11 cellular contexts compared by ENCODE assay signal in the genomic region with DNA sequence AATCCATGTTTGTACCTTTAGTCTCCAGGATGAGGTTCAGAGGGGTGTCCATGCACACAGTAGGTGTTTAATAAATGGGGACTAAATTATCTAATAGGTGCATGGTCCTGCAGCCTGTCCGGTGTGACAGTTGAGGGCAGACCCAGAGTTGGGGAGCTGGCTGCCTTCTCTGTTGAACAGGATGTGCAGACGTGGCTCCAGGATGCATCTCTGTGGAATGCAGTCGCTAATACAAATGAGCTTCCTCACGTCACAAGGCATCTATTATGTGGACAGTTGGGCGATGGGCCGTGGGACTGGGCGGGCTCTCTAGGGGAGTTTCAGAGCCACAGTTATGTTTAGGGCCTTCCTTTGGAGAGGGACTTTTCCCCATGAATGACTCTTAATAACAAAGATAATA.
A peak's percentile ranks its signal among the peaks of the same experiment; 100 is the strongest.
DNase-seq lines count a peak whose midpoint lies in the region; ATAC-seq, FAIRE-seq and TF ChIP-seq lines count a peak whose summit lies in the region.
"Had no signal": no experiment of that assay in that cellular context is flagged by ENCODE, and none has a peak within 500 bp of the region (broad histone marks: within the 10 kb centered on the region; RNA-seq: fewer than 3 reads in every experiment).

No MANE protein-coding gene starts in this region.

- peak; percentile 74 for FAIRE-seq in endothelial cell of umbilical vein (lab: Jason Lieb, UNC)

- H3K4me2 ChIP-seq in endothelial cell of umbilical vein (ENCODE audit: insufficient read depth, low read length), result no peak overlapping the region

- H3K36me3 ChIP-seq in endothelial cell of umbilical vein (ENCODE audit: control insufficient read depth in 2 of 2, extremely low read depth in 1 of 2, insufficient read depth in 2 of 2, low read length in 2 of 2), result no peaks in the 10 kb centered on the region
- H3K36me3 ChIP-seq: BE2C had no signal

- peaks cover 5% of the 10 kb centered on the region for H3K4me1 ChIP-seq in endothelial cell of umbilical vein (ENCODE audit: control insufficient read depth, extremely low read depth, insufficient read depth, low read length)
- H3K4me1 ChIP-seq: BE2C had no signal

- peak overlapping the region; percentile 59 for H3K27ac ChIP-seq in endothelial cell of umbilical vein (ENCODE audit: insufficient read depth, low read depth, low read length)

- CTCF ChIA-PET in endothelial cell of umbilical vein (lab: Charles Lee), result interaction anchor here (0.8 to 1.4 kb wide), 7 partner anchors 10 to 79 kb away, joined by 3 to 5 read pairs (median 3); no protein-coding TSS in a partner anchor

- peaks cover 13% of the 10 kb centered on the region for H3K4me1 Mint-ChIP-seq in T-helper 17 cell

- no peak overlapping the region for H3K4me3 Mint-ChIP-seq in T-helper 17 cell

- POLR2A ChIA-PET in endothelial cell of umbilical vein (lab: Charles Lee), result no interaction called here

- no peaks in the 10 kb centered on the region for H3K9me1 ChIP-seq in endothelial cell of umbilical vein (replicated peaks; ENCODE audit: control insufficient read depth, extremely low read depth, insufficient read depth, low read length)

- H3K4me3 ChIP-seq in endothelial cell of umbilical vein (replicated peaks in 1 of 3; ENCODE audit: insufficient read depth in 1 of 3, low read depth in 1 of 3, low read length in 3 of 3), result no peak overlapping the region

- H2AFZ ChIP-seq in endothelial cell of umbilical vein (ENCODE audit: low read depth, low read length), result no peak overlapping the region

- dilution Hi-C loops in endothelial cell of umbilical vein (cut with MboI; ENCODE audit: extremely low pct_ligation_motif_present, low sequenced_read_pairs), result no loop called here

- intact Hi-C loops in endothelial cell of umbilical vein (cut with micrococcal nuclease), result no loop called here

- ATAC-seq in T-helper 17 cell, result no peak
- ATAC-seq in HG02759 (IDR thresholded peaks at IDR 0.05; ENCODE audit: unreplicated experiment), result no peak

- H3K9me3 ChIP-seq in endothelial cell of umbilical vein (replicated peaks; ENCODE audit: control insufficient read depth, insufficient read depth, low read length) (no peaks in the 10 kb centered on the region), T-helper 17 cell (ENCODE audit: control insufficient read depth, low read length, poor library complexity, severe bottlenecking) (no peaks in the 10 kb centered on the region)
- H3K9me3 ChIP-seq: BE2C had no signal

- peaks cover 34% of the 10 kb centered on the region for H3K79me2 ChIP-seq in endothelial cell of umbilical vein (ENCODE audit: control insufficient read depth, insufficient read depth, low read length)

- H3K36me3 Mint-ChIP-seq in T-helper 17 cell (ENCODE audit: low read depth), result peaks cover 4% of the 10 kb centered on the region

- TF ChIP-seq POLR2A in endothelial cell of umbilical vein (IDR thresholded peaks at IDR 0.05; ENCODE audit: low read depth, low read length), result no peak

- H3K27me3 ChIP-seq in endothelial cell of umbilical vein (ENCODE audit: control insufficient read depth in 2 of 2, insufficient read depth in 2 of 2, low read length in 2 of 2), result no peaks in the 10 kb centered on the region
- H3K27me3 ChIP-seq: BE2C had no signal

- no peak for TF ChIP-seq CTCF in endothelial cell of umbilical vein (IDR thresholded peaks at IDR 0.05; ENCODE audit: extremely low read depth in 1 of 2, insufficient read depth in 1 of 2, low read depth in 1 of 2, low read length in 2 of 2)

- no TSS peak for BruUV-seq in endothelial cell of umbilical vein (replicated peaks; lab: Mats Ljungman, UMichigan)

- no peaks in the 10 kb centered on the region for H4K20me1 ChIP-seq in endothelial cell of umbilical vein (replicated peaks; ENCODE audit: control insufficient read depth, extremely low read depth, insufficient read depth, low read length)

- DNase-seq in AG20443 (ENCODE audit: low spot score), result peak; percentile 18
- DNase-seq in NCI-H2227 treated with DMSO at 0.1 percent for 48 hours (lab: John Stamatoyannopoulos, UW), result peak; percentile 73
- peak; percentile 37 for DNase-seq in endothelial cell of umbilical vein (ENCODE audit: low read depth, low spot score)
- peak; percentile 15 for DNase-seq in midbrain (lab: John Stamatoyannopoulos, UW)
- no peak for DNase-seq in T1000 (lab: John Stamatoyannopoulos, UW)
- no peak for DNase-seq in T-helper 17 cell
- no peak for DNase-seq in NCI-H524 treated with DMSO at 0.1 percent for 48 hours (lab: John Stamatoyannopoulos, UW)
- DNase-seq: activated CD4-positive, alpha-beta T cell treated with anti-CD3 and anti-CD28 coated beads, Interleukin-2, amount 50 U/mL, for 48 hours; BE2C; NCI-H1417 treated with DMSO at 0.1 percent for 48 hours had no signal

- no peak overlapping the region for H3K27ac Mint-ChIP-seq in T-helper 17 cell

- no peak overlapping the region for H3K9ac ChIP-seq in endothelial cell of umbilical vein (replicated peaks; ENCODE audit: extremely low read depth, insufficient read depth, low read length)

- no peaks in the 10 kb centered on the region for H3K27me3 Mint-ChIP-seq in T-helper 17 cell

TF ChIP-seq in endothelial cell of umbilical vein, 7 proteins besides CTCF, POLR2A, EP300 and RAD21:
- TF ChIP-seq EZH2 (IDR thresholded peaks at IDR 0.05; ENCODE audit: borderline replicate concordance, low read depth, low read length, severe bottlenecking) (no peak), POLR2AphosphoS5 (IDR thresholded peaks at IDR 0.05; ENCODE audit: insufficient read depth, low read depth, low read length) (no peak), GATA2 (IDR thresholded peaks at IDR 0.05; ENCODE audit: insufficient read depth, insufficient read length, low read depth, low read length) (no peak), FOS (IDR thresholded peaks at IDR 0.05; ENCODE audit: borderline replicate concordance, insufficient read depth, low read length) (no peak), MYC (IDR thresholded peaks at IDR 0.05; ENCODE audit: low read depth, low read length) (no peak), MAX (IDR thresholded peaks at IDR 0.05; ENCODE audit: insufficient read depth, insufficient read length) (no peak), JUN (IDR thresholded peaks at IDR 0.05; ENCODE audit: borderline replicate concordance, insufficient read depth, insufficient read length, low read depth) (no peak)

Comparison
In these comparisons a context has a peak if more than half of its experiments do, and no peak if none do; other contexts are left out.
1. DNase-seq: peak in AG20443 (single experiment), NCI-H2227 treated with DMSO at 0.1 percent for 48 hours (single experiment), endothelial cell of umbilical vein (single experiment) and midbrain (single experiment); none in T1000 (single experiment), T-helper 17 cell (0 of 3) and NCI-H524 treated with DMSO at 0.1 percent for 48 hours (single experiment).